In the genomic region with DNA sequence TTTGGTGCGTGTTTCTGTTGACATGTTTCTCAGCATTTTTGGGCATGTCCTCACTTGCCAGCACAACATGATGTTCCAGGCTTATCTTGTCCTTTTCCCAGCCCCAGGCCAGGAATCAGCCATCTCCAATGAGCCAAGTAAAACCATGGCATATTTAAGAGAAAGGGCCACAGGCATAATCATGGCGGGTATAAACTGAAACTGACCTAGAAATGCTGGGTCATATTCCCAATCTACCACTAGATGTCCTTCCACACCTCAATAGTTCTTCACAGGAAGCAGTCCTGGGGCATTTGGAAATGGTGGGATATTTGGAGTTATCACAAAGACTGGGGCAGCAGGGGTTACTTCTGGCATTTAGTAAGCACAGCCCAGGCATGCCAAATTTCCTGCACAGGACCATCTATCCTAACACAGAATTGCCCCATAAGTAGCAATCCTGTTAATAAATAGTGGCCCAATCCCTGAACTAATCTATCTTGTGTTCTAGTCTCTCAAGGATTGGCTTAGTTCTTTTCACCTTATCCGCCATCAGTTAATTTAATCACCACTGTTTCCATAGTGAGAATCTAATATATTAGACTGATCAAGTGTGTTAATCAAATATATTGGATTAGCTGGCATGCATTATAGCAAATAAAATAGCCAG, we compare ENCODE assay signal across 8 cellular contexts.
DNase-seq lines count a peak whose midpoint lies in the region; ATAC-seq and TF ChIP-seq lines count a peak whose summit lies in the region.

No MANE protein-coding gene starts in this region.

- CTCF ChIA-PET in A673 (lab: Charles Lee): no interaction called here

- ATAC-seq in HG02759 (IDR thresholded peaks at IDR 0.05; ENCODE audit: unreplicated experiment) (no peak), sciatic nerve (no peak)

- H3K36me3 ChIP-seq in A673 (ENCODE audit: insufficient read depth, low read length, poor library complexity, severe bottlenecking) (no peaks in the 10 kb centered on the region), sigmoid colon (no peaks in the 10 kb centered on the region)

- TF ChIP-seq POLR2A in sigmoid colon (IDR thresholded peaks at IDR 0.05): no peak

- no peak for TF ChIP-seq EP300 in sigmoid colon (IDR thresholded peaks at IDR 0.05)

- H3K27me3 ChIP-seq in A673 (replicated peaks; ENCODE audit: insufficient read depth, low read depth, low read length, poor library complexity): no peaks in the 10 kb centered on the region
- H3K27me3 ChIP-seq in sigmoid colon: no peaks in the 10 kb centered on the region

- intact Hi-C loops in A673 (cut with micrococcal nuclease; ENCODE audit: unreplicated experiment) (no loop called here), sigmoid colon (cut with DNase I) (no loop called here), sciatic nerve (cut with DNase I) (no loop called here)

- BruUV-seq in A673 (replicated peaks; lab: Mats Ljungman, UMichigan): no TSS peak

- H3K4me3 ChIP-seq in A673 (ENCODE audit: low read depth, low read length, poor library complexity, severe bottlenecking): no peak overlapping the region
- H3K4me3 ChIP-seq in GM12875 (ENCODE audit: low read depth, low read length): no peak overlapping the region
- no peak overlapping the region for H3K4me3 ChIP-seq in sigmoid colon

- TF ChIP-seq CTCF in A673 (conservative IDR thresholded peaks at IDR 0.05; ENCODE audit: low read depth, low read length): peak; percentile 66
- peak; percentile 51 for TF ChIP-seq CTCF in GM12875 (IDR thresholded peaks at IDR 0.05; ENCODE audit: borderline replicate concordance, insufficient read depth, low read depth, low read length)
- peak in 1 of 4 experiments; percentile 13 for TF ChIP-seq CTCF in sigmoid colon (IDR thresholded peaks at IDR 0.05)

- H3K27ac ChIP-seq in A673 (ENCODE audit: low read depth, low read length, poor library complexity, severe bottlenecking) (no peak overlapping the region), sigmoid colon (no peak overlapping the region)

- POLR2A ChIA-PET in A673 (lab: Charles Lee; ENCODE audit: low non-redundant PET): no interaction called here

- peaks cover 2% of the 10 kb centered on the region for H3K4me1 ChIP-seq in A673 (ENCODE audit: insufficient read depth, low read length, poor library complexity, severe bottlenecking)
- no peaks in the 10 kb centered on the region for H3K4me1 ChIP-seq in sigmoid colon

- DNase-seq in A673 (ENCODE audit: low spot score) (peak; percentile 59), NCI-H1694 (lab: John Stamatoyannopoulos, UW) (peak; percentile 40), amniotic epithelial cell (ENCODE audit: low read depth) (peak; percentile 55), kidney tubule cell (ENCODE audit: low spot score) (peak; percentile 63), sigmoid colon (no peak), sciatic nerve (ENCODE audit: low spot score) (no peak)

- WGBS in sigmoid colon, 2 donors: 73 to 75% methylated on average over 3 of the region's 3 CpGs

- H3K9me3 ChIP-seq in A673 (ENCODE audit: low read depth, low read length, poor library complexity, severe bottlenecking) (no peaks in the 10 kb centered on the region), sigmoid colon (no peaks in the 10 kb centered on the region)

Comparison
In these comparisons a context has a peak if more than half of its experiments do, and no peak if none do; other contexts are left out.
1. DNase-seq: peak in A673 (single experiment), NCI-H1694 (single experiment), amniotic epithelial cell (single experiment) and kidney tubule cell (single experiment); none in sigmoid colon (single experiment) and sciatic nerve (single experiment).